Comparison of ENCODE assay signal across 16 cellular contexts in the genomic region with DNA sequence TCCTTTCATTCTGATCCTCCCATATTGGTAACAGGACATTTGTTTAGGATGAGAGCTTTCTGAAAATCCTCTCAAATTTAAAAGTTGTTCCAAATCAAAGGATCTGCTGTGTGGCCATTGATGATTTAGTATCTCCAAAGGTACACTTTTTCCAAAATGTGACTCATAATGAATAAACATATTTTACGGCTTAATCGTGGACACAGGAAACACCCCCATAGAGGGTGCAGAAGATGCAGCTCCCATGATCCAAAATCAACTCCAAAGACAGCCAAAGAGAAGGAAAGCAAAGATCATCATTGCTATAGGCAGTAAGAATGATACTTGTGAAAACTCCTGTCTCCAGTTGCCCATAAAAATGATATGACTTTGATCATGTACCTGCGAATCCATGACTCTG.
"Had no signal": no experiment of that assay in that cellular context is flagged by ENCODE, and none has a peak within 500 bp of the region (broad histone marks: within the 10 kb centered on the region; RNA-seq: fewer than 3 reads in every experiment).

No MANE protein-coding gene starts in this region.

- H3K4me1 ChIP-seq: ascending aorta, colonic mucosa had no signal

- ATAC-seq: activated CD8-positive, alpha-beta T cell treated with anti-CD3 and anti-CD28 coated beads, Interleukin-2, amount 10 ng/mL, durations not matched to agents 7 days and 5 days; heart right ventricle; left cardiac atrium; right lobe of liver had no signal

- H3K27me3 ChIP-seq: ascending aorta, colonic mucosa, heart right ventricle, right lobe of liver, vagina had no signal

- H3K9me3 ChIP-seq: ascending aorta, colonic mucosa, right lobe of liver, thoracic aorta, vagina had no signal

- H3K4me3 ChIP-seq: ascending aorta, colonic mucosa, heart right ventricle, right lobe of liver, thoracic aorta, vagina had no signal

- H3K36me3 ChIP-seq: ascending aorta, colonic mucosa, heart right ventricle, right lobe of liver, thoracic aorta, vagina had no signal

- H3K27ac ChIP-seq: ascending aorta, colonic mucosa, epithelial cell of prostate, heart right ventricle, right lobe of liver, thoracic aorta, vagina, VCaP had no signal

- DNase-seq: activated CD4-positive, alpha-beta T cell treated with anti-CD3 and anti-CD28 coated beads for 1 hour; activated CD4-positive, alpha-beta T cell treated with anti-CD3 and anti-CD28 coated beads, Interleukin-2, amount 50 U/mL, for 1 hour; activated CD8-positive, alpha-beta T cell treated with anti-CD3 and anti-CD28 coated beads, Interleukin-2, amount 10 ng/mL, durations not matched to agents 7 days and 5 days; activated gamma-delta T cell; colonic mucosa; heart right ventricle; islet precursor cell; left cardiac atrium; right lobe of liver; small intestine; stimulated activated naive CD4-positive, alpha-beta T cell treated with Interleukin-2 at 50 U/mL for 16 hours had no signal
